Comparison of ENCODE assay signal across 8 cellular contexts in genomic region chr7:16926283-16926682, GRCh38. TPM values are rescaled to one million over a fixed set of nuclear protein-coding genes. Genes with fewer than 3 reads are reported as not detected.
DNase-seq lines count a peak whose midpoint lies in the region; ATAC-seq and TF ChIP-seq lines count a peak whose summit lies in the region.

No MANE protein-coding gene starts in this region.

- H4K20me1 ChIP-seq in fibroblast of lung (ENCODE audit: control insufficient read depth, extremely low read depth, insufficient read depth, low read length) = no peaks in the 10 kb centered on the region

- H3K36me3 Mint-ChIP-seq in activated naive CD4-positive, alpha-beta T cell treated with anti-CD3 and anti-CD28 coated beads, Interleukin-2, amount 10 ng/mL, durations not matched to agents 7 days and 5 days = peaks cover 8% of the 10 kb centered on the region

- peak; percentile 75 to 86 for TF ChIP-seq CTCF in fibroblast of lung (conservative IDR thresholded peaks at IDR 0.05 in 1 of 2, IDR thresholded peaks at IDR 0.05 in 1 of 2; ENCODE audit: low read depth in 1 of 2, low read length in 2 of 2)

- no peak overlapping the region for H3K27ac Mint-ChIP-seq in activated naive CD4-positive, alpha-beta T cell treated with anti-CD3 and anti-CD28 coated beads, Interleukin-2, amount 10 ng/mL, durations not matched to agents 7 days and 5 days

- peaks cover 68% of the 10 kb centered on the region for H3K4me1 Mint-ChIP-seq in activated naive CD4-positive, alpha-beta T cell treated with anti-CD3 and anti-CD28 coated beads, Interleukin-2, amount 10 ng/mL, durations not matched to agents 7 days and 5 days

- H3K4me2 ChIP-seq in fibroblast of lung (ENCODE audit: extremely low read depth, insufficient read depth, low read length) = no peak overlapping the region

- H3K4me3 ChIP-seq in SK-N-MC = peak overlapping the region; percentile 11; the same call in 1 of the 2 replicates
- no peak overlapping the region for H3K4me3 ChIP-seq in fibroblast of lung (replicated peaks in 1 of 4; ENCODE audit: control extremely low read depth in 1 of 4, insufficient read depth in 1 of 4, low read depth in 3 of 4, low read length in 4 of 4)

- CTCF ChIA-PET in activated naive CD4-positive, alpha-beta T cell treated with anti-CD3 and anti-CD28 coated beads, Interleukin-2, amount 10 ng/mL, durations not matched to agents 7 days and 5 days (lab: Charles Lee) = interaction anchor here (0.8 to 1.5 kb wide), 11 partner anchors 8 to 605 kb away, joined by 3 to 10 read pairs (median 4); no protein-coding TSS in a partner anchor

- H3K27me3 Mint-ChIP-seq in activated naive CD4-positive, alpha-beta T cell treated with anti-CD3 and anti-CD28 coated beads, Interleukin-2, amount 10 ng/mL, durations not matched to agents 7 days and 5 days = no peaks in the 10 kb centered on the region

- H3K9ac ChIP-seq in SK-N-MC (ENCODE audit: insufficient read length) (no peak overlapping the region), fibroblast of lung (ENCODE audit: insufficient read depth, low read length) (no peak overlapping the region)

- H3K27ac ChIP-seq in SK-N-MC = peak overlapping the region; percentile 51; the same call in 1 of the 2 replicates
- H3K27ac ChIP-seq in fibroblast of lung (ENCODE audit: insufficient read depth, low read length) = no peak overlapping the region

- H2AFZ ChIP-seq in fibroblast of lung (ENCODE audit: low read length) = no peak overlapping the region

- H3K4me1 ChIP-seq in fibroblast of lung (ENCODE audit: control insufficient read depth, extremely low read depth, insufficient read depth, low read length) = no peaks in the 10 kb centered on the region

- H3K79me2 ChIP-seq in fibroblast of lung (ENCODE audit: control insufficient read depth, insufficient read depth, low read length) = no peaks in the 10 kb centered on the region

- intact Hi-C loops in posterior vena cava (cut with DNase I) = no loop called here

- peaks cover 4% of the 10 kb centered on the region; the same call in 1 of the 2 replicates for H3K36me3 ChIP-seq in SK-N-MC (ENCODE audit: insufficient read depth, low read length)
- H3K36me3 ChIP-seq in fibroblast of lung (ENCODE audit: control insufficient read depth, insufficient read depth, low read length) = no peaks in the 10 kb centered on the region

- H3K9me3 Mint-ChIP-seq in activated naive CD4-positive, alpha-beta T cell treated with anti-CD3 and anti-CD28 coated beads, Interleukin-2, amount 10 ng/mL, durations not matched to agents 7 days and 5 days = peaks cover 2% of the 10 kb centered on the region

- peak; percentile 58 for ATAC-seq in HG03095 (IDR thresholded peaks at IDR 0.05; ENCODE audit: unreplicated experiment)

- DNase-seq in activated naive CD4-positive, alpha-beta T cell treated with anti-CD3 and anti-CD28 coated beads, Interleukin-2, amount 10 ng/mL, durations not matched to agents 7 days and 5 days = peak; percentile 48
- no peak for DNase-seq in activated naive CD4-positive, alpha-beta T cell treated with Interleukin-2 at 50 U/mL for 16 hours
- DNase-seq in SK-N-MC (ENCODE audit: low read depth, low spot score) (no peak), fibroblast of lung (ENCODE audit: low read depth in 2 of 2) (peak; percentile 68 to 71), pulmonary artery endothelial cell (ENCODE audit: low read depth, low spot score) (peak; percentile 7), posterior vena cava (ENCODE audit: low spot score) (no peak), GM19240 (ENCODE audit: insufficient read length, low spot score) (no peak)

- H3K27me3 ChIP-seq in fibroblast of lung (ENCODE audit: control insufficient read depth, insufficient read depth, low read length) = no peaks in the 10 kb centered on the region

- H3K9me3 ChIP-seq in SK-N-MC (ENCODE audit: low read depth, low read length) (no peaks in the 10 kb centered on the region), fibroblast of lung (ENCODE audit: control insufficient read depth, insufficient read depth, low read depth, low read length) (no peaks in the 10 kb centered on the region)

- H3K4me3 Mint-ChIP-seq in activated naive CD4-positive, alpha-beta T cell treated with anti-CD3 and anti-CD28 coated beads, Interleukin-2, amount 10 ng/mL, durations not matched to agents 7 days and 5 days = no peak overlapping the region

RNA-seq across cellular contexts. Expression of gene AGR3, which starts 44.5 kb away (rescaled TPM):
- total RNA-seq in fibroblast of lung = not detected in 2 replicates
- not detected in 2 replicates for polyA plus RNA-seq in fibroblast of lung
- polyA plus RNA-seq in fibroblast of lung (2012) = not detected in 2 replicates
- polyA minus RNA-seq in fibroblast of lung (ENCODE audit: low replicate concordance) = not detected in 2 replicates
- not detected in 2 replicates for total RNA-seq in pulmonary artery endothelial cell
- total RNA-seq in posterior vena cava = not detected

Comparison
In these comparisons a context has a peak if more than half of its experiments do, and no peak if none do; other contexts are left out.
1. DNase-seq: peak in activated naive CD4-positive, alpha-beta T cell treated with anti-CD3 and anti-CD28 coated beads, Interleukin-2, amount 10 ng/mL, durations not matched to agents 7 days and 5 days (single experiment), fibroblast of lung (2 of 2) and pulmonary artery endothelial cell (single experiment); none in activated naive CD4-positive, alpha-beta T cell treated with Interleukin-2 at 50 U/mL for 16 hours (single experiment), SK-N-MC (single experiment), posterior vena cava (single experiment) and GM19240 (single experiment).